8 cellular contexts compared by ENCODE assay signal in genomic region chr7:134985894-134986362, GRCh38. TPM values are rescaled to one million over a fixed set of nuclear protein-coding genes. Genes with fewer than 3 reads are reported as not detected.
DNase-seq lines count a peak whose midpoint lies in the region; ATAC-seq and TF ChIP-seq lines count a peak whose summit lies in the region.

No MANE protein-coding gene starts in this region.

- peaks cover 19% of the 10 kb centered on the region for H3K36me3 ChIP-seq in WERI-Rb-1
- H3K36me3 ChIP-seq in iPS-20b (ENCODE audit: insufficient read depth, low read depth, low read length) = peaks cover 12% of the 10 kb centered on the region
- no peaks in the 10 kb centered on the region for H3K36me3 ChIP-seq in testis (ENCODE audit: low read depth, missing control alignments)

- ATAC-seq in GM18519 (IDR thresholded peaks at IDR 0.05; ENCODE audit: low FRiP score, unreplicated experiment) (peak; percentile 22), HG02759 (IDR thresholded peaks at IDR 0.05; ENCODE audit: unreplicated experiment) (peak; percentile 42)

- intact Hi-C loops in testis (cut with DNase I; ENCODE audit: low total_unique reads) = loop anchor here (10.0 kb wide), 1 partner anchor 179 kb away; no protein-coding TSS in a partner anchor

- peak overlapping the region; percentile 84 for H3K4me3 ChIP-seq in WERI-Rb-1 (ENCODE audit: low read depth, low read length)
- peak overlapping the region; percentile 86 for H3K4me3 ChIP-seq in iPS-20b (ENCODE audit: low read length)
- peak overlapping the region; percentile 74 to 82 for H3K4me3 ChIP-seq in testis

- no peaks in the 10 kb centered on the region for H3K4me1 ChIP-seq in iPS-20b (ENCODE audit: insufficient read depth, low read length)
- no peaks in the 10 kb centered on the region for H3K4me1 ChIP-seq in testis

- TF ChIP-seq POLR2A in testis (IDR thresholded peaks at IDR 0.05) = no peak

- WGBS in testis, 2 donors = 28 to 43% methylated on average over 8 of the region's 8 CpGs

- no peak for DNase-seq in WERI-Rb-1
- DNase-seq in testis = no peak
- DNase-seq in stimulated activated CD4-positive, alpha-beta T cell treated with anti-CD3 and anti-CD28 coated beads, Interleukin-4, amount 100 ng/mL, for 4 hours = no peak
- DNase-seq in retina = no peak
- DNase-seq in NCI-H2029 treated with DMSO at 0.1 percent for 48 hours (lab: John Stamatoyannopoulos, UW) = no peak

- peak overlapping the region; percentile 85; the same call in 1 of the 2 replicates for H3K9ac ChIP-seq in iPS-20b (ENCODE audit: low read depth, low read length)

- H3K27me3 ChIP-seq in WERI-Rb-1 (ENCODE audit: insufficient read depth, low read depth, severe bottlenecking) = no peaks in the 10 kb centered on the region
- H3K27me3 ChIP-seq in iPS-20b (ENCODE audit: insufficient read depth, low read length) = no peaks in the 10 kb centered on the region
- no peaks in the 10 kb centered on the region for H3K27me3 ChIP-seq in testis

- H3K9me3 ChIP-seq in WERI-Rb-1 (ENCODE audit: severe bottlenecking) (no peaks in the 10 kb centered on the region), iPS-20b (ENCODE audit: insufficient read depth, low read depth, low read length) (no peaks in the 10 kb centered on the region), testis (no peaks in the 10 kb centered on the region)

- TF ChIP-seq CTCF in WERI-Rb-1 (IDR thresholded peaks at IDR 0.05; ENCODE audit: low read depth, low read length) (no peak), testis (IDR thresholded peaks at IDR 0.05) (no peak)

- H3K27ac ChIP-seq in WERI-Rb-1 (peak overlapping the region; percentile 96), iPS-20b (ENCODE audit: low read length) (no peak overlapping the region), testis (peak overlapping the region; percentile 89 to 92)

RNA-seq across cellular contexts. Expression of gene AGBL3, which starts 0.4 kb away (rescaled TPM):
- total RNA-seq in testis = 10 to 100 TPM; 10.0 to 21.6 TPM
- 13.9 TPM for polyA plus RNA-seq in testis (ENCODE audit: insufficient read depth, low read depth, low replicate concordance)
